In the genomic region with DNA sequence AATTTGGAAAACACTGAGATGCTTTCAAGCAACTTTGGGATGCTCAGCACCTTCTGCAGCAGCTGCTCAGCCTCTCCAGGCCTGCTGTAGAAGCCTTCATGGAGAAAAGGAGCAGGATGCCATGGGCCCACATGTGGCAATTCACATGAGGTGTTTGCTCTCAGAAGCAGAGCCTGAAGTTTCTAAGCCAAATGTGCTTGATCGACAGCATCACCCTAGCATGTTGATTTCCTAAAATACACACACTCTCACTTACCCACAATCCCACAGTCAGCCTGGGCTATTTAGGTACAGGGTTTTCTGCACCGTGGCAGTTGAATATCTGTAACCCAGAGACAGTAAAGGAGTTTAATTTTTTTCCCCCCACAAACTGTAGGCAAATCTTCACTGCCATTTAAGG, we compare ENCODE assay signal across 14 cellular contexts.
A peak's percentile ranks its signal among the peaks of the same experiment; 100 is the strongest.
DNase-seq lines count a peak whose midpoint lies in the region; ATAC-seq, FAIRE-seq and TF ChIP-seq lines count a peak whose summit lies in the region.
"Had no signal": no experiment of that assay in that cellular context is flagged by ENCODE, and none has a peak within 500 bp of the region (broad histone marks: within the 10 kb centered on the region; RNA-seq: fewer than 3 reads in every experiment).

No MANE protein-coding gene starts in this region.

- POLR2A ChIA-PET in AG04450 (lab: Yijun Ruan, JAX), result no interaction called here

- H3K4me3 ChIP-seq in AG04450 (ENCODE audit: low read depth, low read length), result no peak overlapping the region
- H3K4me3 ChIP-seq: hepatocyte, K562, right lobe of liver had no signal

- intact Hi-C loops in left cardiac atrium (cut with DNase I), result loop anchor here in 1 of 2 donors (10.0 kb wide), 2 partner anchors 147 to 217 kb away; no protein-coding TSS in a partner anchor

- no peaks in the 10 kb centered on the region for H3K9me3 ChIP-seq in AG04450 (ENCODE audit: control insufficient read depth, insufficient read depth, low read length)
- H3K9me3 ChIP-seq: right lobe of liver had no signal

- peaks cover 11% of the 10 kb centered on the region; the same call in 1 of the 2 replicates for H3K9me3 Mint-ChIP-seq in HFFc6
- H3K9me3 Mint-ChIP-seq: endodermal cell had no signal

- TF ChIP-seq CTCF in AG04450 (IDR thresholded peaks at IDR 0.05; ENCODE audit: low read depth, low read length) (no peak), HFFc6 (IDR thresholded peaks at IDR 0.05) (no peak)

- no peak overlapping the region for H3K4me3 Mint-ChIP-seq in HFFc6
- H3K4me3 Mint-ChIP-seq: endodermal cell had no signal

- H3K4me1 Mint-ChIP-seq in HFFc6 (ENCODE audit: low read depth), result no peaks in the 10 kb centered on the region

- peak; percentile 80 for FAIRE-seq in GM19239 (lab: Jason Lieb, UNC)
- FAIRE-seq: K562 had no signal

- no peaks in the 10 kb centered on the region for H3K36me3 Mint-ChIP-seq in HFFc6 (ENCODE audit: low read depth)

- CTCF ChIA-PET in AG04450 (lab: Charles Lee), result interaction anchor here (1.1 kb wide), 1 partner anchor 9 kb away, joined by 4 read pairs; no protein-coding TSS in a partner anchor

- H3K27ac ChIP-seq in AG04450 (ENCODE audit: low read depth, low read length), result peak overlapping the region; percentile 24
- H3K27ac ChIP-seq: hepatocyte, right lobe of liver had no signal

- no peak for DNase-seq in AG04450 (ENCODE audit: low read depth, low spot score)
- no peak for DNase-seq in GM19239 (ENCODE audit: insufficient read length, low spot score)
- DNase-seq in RPMI8226, result peak; percentile 14
- no peak for DNase-seq in left cardiac atrium
- no peak for DNase-seq in HFFc6
- no peak for DNase-seq in AG08395 (ENCODE audit: low spot score)
- DNase-seq in NK-92 (lab: John Stamatoyannopoulos, UW; ENCODE audit: unreplicated experiment), result no peak
- DNase-seq: AML-193, endodermal cell, mesenchymal stem cell had no signal

- no peaks in the 10 kb centered on the region; the same call in 1 of the 2 replicates for H3K27me3 Mint-ChIP-seq in HFFc6 (ENCODE audit: insufficient read depth)

- no peak overlapping the region for H3K27ac Mint-ChIP-seq in HFFc6
- H3K27ac Mint-ChIP-seq: endodermal cell had no signal

- no peaks in the 10 kb centered on the region for H3K27me3 ChIP-seq in AG04450 (ENCODE audit: control insufficient read depth, insufficient read depth, low read length)
- H3K27me3 ChIP-seq: hepatocyte, right lobe of liver had no signal

- ATAC-seq in left cardiac atrium (peak; percentile 84 to 85), GM19023 (IDR thresholded peaks at IDR 0.05; ENCODE audit: unreplicated experiment) (no peak)
- ATAC-seq: K562, right lobe of liver had no signal
